ENCODE assay signal across 1 cellular context in the genomic region with DNA sequence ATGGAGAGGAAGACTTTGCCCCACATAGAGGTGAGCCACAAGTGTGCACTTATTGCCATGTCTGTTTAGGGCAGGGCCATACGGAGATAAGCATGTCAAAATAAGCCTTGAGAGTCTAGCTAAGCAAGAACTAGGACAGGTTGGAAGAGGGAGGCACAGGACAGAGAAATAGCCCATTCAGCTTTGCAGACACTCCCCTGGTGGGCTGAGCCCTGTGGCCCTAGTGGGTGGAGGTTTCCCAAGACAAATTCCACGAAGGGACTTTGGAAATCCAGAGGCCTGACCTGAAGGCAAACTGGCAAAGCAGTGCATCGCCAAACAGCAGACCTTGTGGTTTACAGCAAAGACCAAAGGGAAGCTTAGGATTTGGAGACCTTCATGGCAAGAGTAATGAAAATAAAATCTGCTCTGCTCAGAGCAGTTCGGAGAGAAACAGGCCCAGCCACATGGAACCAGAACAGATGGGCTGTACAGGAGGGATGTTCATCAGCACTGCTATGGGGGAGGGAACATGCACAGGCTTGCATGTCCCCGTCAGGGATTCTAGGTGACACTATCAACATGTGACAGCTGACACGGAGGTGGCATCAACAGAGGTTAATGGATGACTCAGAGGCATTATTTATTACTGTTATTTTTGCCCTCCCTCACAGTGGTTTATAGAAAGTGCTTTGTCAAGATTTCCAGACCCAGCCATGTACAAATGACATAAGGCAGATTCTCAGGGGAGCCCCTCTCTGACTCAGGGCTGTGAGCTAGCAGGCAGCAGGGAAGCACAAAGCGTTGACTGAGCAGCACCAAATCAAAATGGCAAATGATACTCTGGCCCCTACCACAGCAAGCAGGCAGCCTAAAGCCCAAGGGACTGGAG.
A peak's percentile ranks its signal among the peaks of the same experiment; 100 is the strongest.
TF ChIP-seq lines count a peak whose summit lies in the region.

No MANE protein-coding gene starts in this region.

TF ChIP-seq in K562, 482 proteins besides CTCF, POLR2A, EP300 and RAD21 (continued from another document and continues in another):
- TF ChIP-seq, protein P1, sequence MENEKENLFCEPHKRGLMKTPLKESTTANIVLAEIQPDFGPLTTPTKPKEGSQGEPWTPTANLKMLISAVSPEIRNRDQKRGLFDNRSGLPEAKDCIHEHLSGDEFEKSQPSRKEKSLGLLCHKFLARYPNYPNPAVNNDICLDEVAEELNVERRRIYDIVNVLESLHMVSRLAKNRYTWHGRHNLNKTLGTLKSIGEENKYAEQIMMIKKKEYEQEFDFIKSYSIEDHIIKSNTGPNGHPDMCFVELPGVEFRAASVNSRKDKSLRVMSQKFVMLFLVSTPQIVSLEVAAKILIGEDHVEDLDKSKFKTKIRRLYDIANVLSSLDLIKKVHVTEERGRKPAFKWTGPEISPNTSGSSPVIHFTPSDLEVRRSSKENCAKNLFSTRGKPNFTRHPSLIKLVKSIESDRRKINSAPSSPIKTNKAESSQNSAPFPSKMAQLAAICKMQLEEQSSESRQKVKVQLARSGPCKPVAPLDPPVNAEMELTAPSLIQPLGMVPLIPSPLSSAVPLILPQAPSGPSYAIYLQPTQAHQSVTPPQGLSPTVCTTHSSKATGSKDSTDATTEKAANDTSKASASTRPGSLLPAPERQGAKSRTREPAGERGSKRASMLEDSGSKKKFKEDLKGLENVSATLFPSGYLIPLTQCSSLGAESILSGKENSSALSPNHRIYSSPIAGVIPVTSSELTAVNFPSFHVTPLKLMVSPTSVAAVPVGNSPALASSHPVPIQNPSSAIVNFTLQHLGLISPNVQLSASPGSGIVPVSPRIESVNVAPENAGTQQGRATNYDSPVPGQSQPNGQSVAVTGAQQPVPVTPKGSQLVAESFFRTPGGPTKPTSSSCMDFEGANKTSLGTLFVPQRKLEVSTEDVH (IDR thresholded peaks at IDR 0.05; ENCODE audit: low read depth, partially characterized antibody), result no peak
- TF ChIP-seq PHTF2 (CRISPR knock-in tag; IDR thresholded peaks at IDR 0.05) (no peak), HEY1 (CRISPR knock-in tag; IDR thresholded peaks at IDR 0.05; ENCODE audit: borderline replicate concordance) (no peak), STAT5A (IDR thresholded peaks at IDR 0.05; ENCODE audit: borderline replicate concordance, low read length) (peak; percentile 54; the same call in 1 of the 2 replicates), NCOA2 (IDR thresholded peaks at IDR 0.05; ENCODE audit: partially characterized antibody in 2 of 2) (no peak), STAG1 (CRISPR knock-in tag; IDR thresholded peaks at IDR 0.05; ENCODE audit: borderline replicate concordance) (no peak), XRCC3 (IDR thresholded peaks at IDR 0.05) (no peak), ZNF586 (CRISPR knock-in tag; conservative IDR thresholded peaks at IDR 0.05) (no peak), RBM22 (IDR thresholded peaks at IDR 0.05; ENCODE audit: low read depth, low read length, poor library complexity, severe bottlenecking) (no peak), ZNF263 (CRISPR knock-in tag; IDR thresholded peaks at IDR 0.05; ENCODE audit: borderline replicate concordance) (no peak), KLF13 (tag; IDR thresholded peaks at IDR 0.05; ENCODE audit: borderline replicate concordance, low read depth) (no peak), ZNF124 (CRISPR knock-in tag; IDR thresholded peaks at IDR 0.05) (no peak), ZNF217 (CRISPR knock-in tag; IDR thresholded peaks at IDR 0.05) (no peak), FOXJ2 (tag; IDR thresholded peaks at IDR 0.05) (no peak), BCL6 (CRISPR knock-in tag; IDR thresholded peaks at IDR 0.05) (no peak), ZNF140 (CRISPR knock-in tag; IDR thresholded peaks at IDR 0.05) (no peak), SAP30 (IDR thresholded peaks at IDR 0.05; ENCODE audit: borderline replicate concordance, insufficient read depth, low read depth, low read length, poor library complexity, severe bottlenecking) (no peak), RFX7 (CRISPR knock-in tag; IDR thresholded peaks at IDR 0.05) (no peak), POLR3G (IDR thresholded peaks at IDR 0.05; ENCODE audit: extremely low read depth, insufficient read length, insufficient replicate concordance) (no peak), SMARCA4 (IDR thresholded peaks at IDR 0.05) (peak; percentile 79), POLR2B (IDR thresholded peaks at IDR 0.05; ENCODE audit: low read depth, partially characterized antibody) (no peak), MCM2 (IDR thresholded peaks at IDR 0.05; ENCODE audit: low read depth) (no peak), NCOR1 (IDR thresholded peaks at IDR 0.05) (peak; percentile 70), GABPA (tag; conservative IDR thresholded peaks at IDR 0.05; ENCODE audit: low read depth) (0 out of 2 replicates have a peak, but pooled peaks have one; percentile 21), RB1 (IDR thresholded peaks at IDR 0.05; ENCODE audit: low read depth) (no peak), NFATC3 (IDR thresholded peaks at IDR 0.05) (peak; percentile 52; the same call in 1 of the 2 replicates), BDP1 (IDR thresholded peaks at IDR 0.05; ENCODE audit: insufficient read depth, insufficient read length) (no peak), YBX1 (IDR thresholded peaks at IDR 0.05) (no peak), C11orf30 (IDR thresholded peaks at IDR 0.05; ENCODE audit: low read depth) (peak; percentile 66), ELF4 (CRISPR knock-in tag; IDR thresholded peaks at IDR 0.05) (0 out of 2 replicates have a peak, but pooled peaks have one; percentile 8), TAL1 (IDR thresholded peaks at IDR 0.05) (peak; percentile 59), CBX5 (IDR thresholded peaks at IDR 0.05; ENCODE audit: borderline replicate concordance, low read depth) (no peak), DPF2 (IDR thresholded peaks at IDR 0.05) (peak; percentile 83), TEAD2 (tag; IDR thresholded peaks at IDR 0.05) (no peak), HNRNPLL (IDR thresholded peaks at IDR 0.05; ENCODE audit: low read depth, low read length, poor library complexity, severe bottlenecking) (no peak)
- TF ChIP-seq, protein P2, sequence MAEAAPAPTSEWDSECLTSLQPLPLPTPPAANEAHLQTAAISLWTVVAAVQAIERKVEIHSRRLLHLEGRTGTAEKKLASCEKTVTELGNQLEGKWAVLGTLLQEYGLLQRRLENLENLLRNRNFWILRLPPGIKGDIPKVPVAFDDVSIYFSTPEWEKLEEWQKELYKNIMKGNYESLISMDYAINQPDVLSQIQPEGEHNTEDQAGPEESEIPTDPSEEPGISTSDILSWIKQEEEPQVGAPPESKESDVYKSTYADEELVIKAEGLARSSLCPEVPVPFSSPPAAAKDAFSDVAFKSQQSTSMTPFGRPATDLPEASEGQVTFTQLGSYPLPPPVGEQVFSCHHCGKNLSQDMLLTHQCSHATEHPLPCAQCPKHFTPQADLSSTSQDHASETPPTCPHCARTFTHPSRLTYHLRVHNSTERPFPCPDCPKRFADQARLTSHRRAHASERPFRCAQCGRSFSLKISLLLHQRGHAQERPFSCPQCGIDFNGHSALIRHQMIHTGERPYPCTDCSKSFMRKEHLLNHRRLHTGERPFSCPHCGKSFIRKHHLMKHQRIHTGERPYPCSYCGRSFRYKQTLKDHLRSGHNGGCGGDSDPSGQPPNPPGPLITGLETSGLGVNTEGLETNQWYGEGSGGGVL (CRISPR knock-in tag; IDR thresholded peaks at IDR 0.05), result no peak
- TF ChIP-seq, protein P3, sequence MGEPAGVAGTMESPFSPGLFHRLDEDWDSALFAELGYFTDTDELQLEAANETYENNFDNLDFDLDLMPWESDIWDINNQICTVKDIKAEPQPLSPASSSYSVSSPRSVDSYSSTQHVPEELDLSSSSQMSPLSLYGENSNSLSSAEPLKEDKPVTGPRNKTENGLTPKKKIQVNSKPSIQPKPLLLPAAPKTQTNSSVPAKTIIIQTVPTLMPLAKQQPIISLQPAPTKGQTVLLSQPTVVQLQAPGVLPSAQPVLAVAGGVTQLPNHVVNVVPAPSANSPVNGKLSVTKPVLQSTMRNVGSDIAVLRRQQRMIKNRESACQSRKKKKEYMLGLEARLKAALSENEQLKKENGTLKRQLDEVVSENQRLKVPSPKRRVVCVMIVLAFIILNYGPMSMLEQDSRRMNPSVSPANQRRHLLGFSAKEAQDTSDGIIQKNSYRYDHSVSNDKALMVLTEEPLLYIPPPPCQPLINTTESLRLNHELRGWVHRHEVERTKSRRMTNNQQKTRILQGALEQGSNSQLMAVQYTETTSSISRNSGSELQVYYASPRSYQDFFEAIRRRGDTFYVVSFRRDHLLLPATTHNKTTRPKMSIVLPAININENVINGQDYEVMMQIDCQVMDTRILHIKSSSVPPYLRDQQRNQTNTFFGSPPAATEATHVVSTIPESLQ (CRISPR knock-in tag; IDR thresholded peaks at IDR 0.05), result no peak
- TF ChIP-seq, protein P4, sequence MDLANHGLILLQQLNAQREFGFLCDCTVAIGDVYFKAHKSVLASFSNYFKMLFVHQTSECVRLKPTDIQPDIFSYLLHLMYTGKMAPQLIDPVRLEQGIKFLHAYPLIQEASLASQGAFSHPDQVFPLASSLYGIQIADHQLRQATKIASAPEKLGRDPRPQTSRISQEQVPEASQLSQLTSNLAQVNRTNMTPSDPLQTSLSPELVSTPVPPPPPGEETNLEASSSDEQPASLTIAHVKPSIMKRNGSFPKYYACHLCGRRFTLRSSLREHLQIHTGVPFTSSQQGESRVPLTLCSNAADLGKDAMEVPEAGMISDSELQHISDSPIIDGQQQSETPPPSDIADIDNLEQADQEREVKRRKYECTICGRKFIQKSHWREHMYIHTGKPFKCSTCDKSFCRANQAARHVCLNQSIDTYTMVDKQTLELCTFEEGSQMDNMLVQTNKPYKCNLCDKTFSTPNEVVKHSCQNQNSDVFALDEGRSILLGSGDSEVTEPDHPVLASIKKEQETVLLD (IDR thresholded peaks at IDR 0.05), result no peak
- TF ChIP-seq, protein P5, sequence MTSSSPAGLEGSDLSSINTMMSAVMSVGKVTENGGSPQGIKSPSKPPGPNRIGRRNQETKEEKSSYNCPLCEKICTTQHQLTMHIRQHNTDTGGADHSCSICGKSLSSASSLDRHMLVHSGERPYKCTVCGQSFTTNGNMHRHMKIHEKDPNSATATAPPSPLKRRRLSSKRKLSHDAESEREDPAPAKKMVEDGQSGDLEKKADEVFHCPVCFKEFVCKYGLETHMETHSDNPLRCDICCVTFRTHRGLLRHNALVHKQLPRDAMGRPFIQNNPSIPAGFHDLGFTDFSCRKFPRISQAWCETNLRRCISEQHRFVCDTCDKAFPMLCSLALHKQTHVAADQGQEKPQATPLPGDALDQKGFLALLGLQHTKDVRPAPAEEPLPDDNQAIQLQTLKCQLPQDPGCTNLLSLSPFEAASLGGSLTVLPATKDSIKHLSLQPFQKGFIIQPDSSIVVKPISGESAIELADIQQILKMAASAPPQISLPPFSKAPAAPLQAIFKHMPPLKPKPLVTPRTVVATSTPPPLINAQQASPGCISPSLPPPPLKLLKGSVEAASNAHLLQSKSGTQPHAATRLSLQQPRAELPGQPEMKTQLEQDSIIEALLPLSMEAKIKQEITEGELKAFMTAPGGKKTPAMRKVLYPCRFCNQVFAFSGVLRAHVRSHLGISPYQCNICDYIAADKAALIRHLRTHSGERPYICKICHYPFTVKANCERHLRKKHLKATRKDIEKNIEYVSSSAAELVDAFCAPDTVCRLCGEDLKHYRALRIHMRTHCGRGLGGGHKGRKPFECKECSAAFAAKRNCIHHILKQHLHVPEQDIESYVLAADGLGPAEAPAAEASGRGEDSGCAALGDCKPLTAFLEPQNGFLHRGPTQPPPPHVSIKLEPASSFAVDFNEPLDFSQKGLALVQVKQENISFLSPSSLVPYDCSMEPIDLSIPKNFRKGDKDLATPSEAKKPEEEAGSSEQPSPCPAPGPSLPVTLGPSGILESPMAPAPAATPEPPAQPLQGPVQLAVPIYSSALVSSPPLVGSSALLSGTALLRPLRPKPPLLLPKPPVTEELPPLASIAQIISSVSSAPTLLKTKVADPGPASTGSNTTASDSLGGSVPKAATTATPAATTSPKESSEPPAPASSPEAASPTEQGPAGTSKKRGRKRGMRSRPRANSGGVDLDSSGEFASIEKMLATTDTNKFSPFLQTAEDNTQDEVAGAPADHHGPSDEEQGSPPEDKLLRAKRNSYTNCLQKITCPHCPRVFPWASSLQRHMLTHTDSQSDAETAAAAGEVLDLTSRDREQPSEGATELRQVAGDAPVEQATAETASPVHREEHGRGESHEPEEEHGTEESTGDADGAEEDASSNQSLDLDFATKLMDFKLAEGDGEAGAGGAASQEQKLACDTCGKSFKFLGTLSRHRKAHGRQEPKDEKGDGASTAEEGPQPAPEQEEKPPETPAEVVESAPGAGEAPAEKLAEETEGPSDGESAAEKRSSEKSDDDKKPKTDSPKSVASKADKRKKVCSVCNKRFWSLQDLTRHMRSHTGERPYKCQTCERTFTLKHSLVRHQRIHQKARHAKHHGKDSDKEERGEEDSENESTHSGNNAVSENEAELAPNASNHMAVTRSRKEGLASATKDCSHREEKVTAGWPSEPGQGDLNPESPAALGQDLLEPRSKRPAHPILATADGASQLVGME (CRISPR knock-in tag; IDR thresholded peaks at IDR 0.05), result no peak
- TF ChIP-seq, protein P6, sequence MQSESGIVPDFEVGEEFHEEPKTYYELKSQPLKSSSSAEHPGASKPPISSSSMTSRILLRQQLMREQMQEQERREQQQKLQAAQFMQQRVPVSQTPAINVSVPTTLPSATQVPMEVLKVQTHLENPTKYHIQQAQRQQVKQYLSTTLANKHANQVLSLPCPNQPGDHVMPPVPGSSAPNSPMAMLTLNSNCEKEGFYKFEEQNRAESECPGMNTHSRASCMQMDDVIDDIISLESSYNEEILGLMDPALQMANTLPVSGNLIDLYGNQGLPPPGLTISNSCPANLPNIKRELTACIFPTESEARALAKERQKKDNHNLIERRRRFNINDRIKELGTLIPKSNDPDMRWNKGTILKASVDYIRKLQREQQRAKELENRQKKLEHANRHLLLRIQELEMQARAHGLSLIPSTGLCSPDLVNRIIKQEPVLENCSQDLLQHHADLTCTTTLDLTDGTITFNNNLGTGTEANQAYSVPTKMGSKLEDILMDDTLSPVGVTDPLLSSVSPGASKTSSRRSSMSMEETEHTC (IDR thresholded peaks at IDR 0.05), result no peak
- TF ChIP-seq, protein P7, sequence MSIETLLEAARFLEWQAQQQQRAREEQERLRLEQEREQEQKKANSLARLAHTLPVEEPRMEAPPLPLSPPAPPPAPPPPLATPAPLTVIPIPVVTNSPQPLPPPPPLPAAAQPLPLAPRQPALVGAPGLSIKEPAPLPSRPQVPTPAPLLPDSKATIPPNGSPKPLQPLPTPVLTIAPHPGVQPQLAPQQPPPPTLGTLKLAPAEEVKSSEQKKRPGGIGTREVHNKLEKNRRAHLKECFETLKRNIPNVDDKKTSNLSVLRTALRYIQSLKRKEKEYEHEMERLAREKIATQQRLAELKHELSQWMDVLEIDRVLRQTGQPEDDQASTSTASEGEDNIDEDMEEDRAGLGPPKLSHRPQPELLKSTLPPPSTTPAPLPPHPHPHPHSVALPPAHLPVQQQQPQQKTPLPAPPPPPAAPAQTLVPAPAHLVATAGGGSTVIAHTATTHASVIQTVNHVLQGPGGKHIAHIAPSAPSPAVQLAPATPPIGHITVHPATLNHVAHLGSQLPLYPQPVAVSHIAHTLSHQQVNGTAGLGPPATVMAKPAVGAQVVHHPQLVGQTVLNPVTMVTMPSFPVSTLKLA (conservative IDR thresholded peaks at IDR 0.05), result peak in 1 of 2 experiments; percentile 63; a peak in 3 of 4 replicates
- TF ChIP-seq, protein P8, sequence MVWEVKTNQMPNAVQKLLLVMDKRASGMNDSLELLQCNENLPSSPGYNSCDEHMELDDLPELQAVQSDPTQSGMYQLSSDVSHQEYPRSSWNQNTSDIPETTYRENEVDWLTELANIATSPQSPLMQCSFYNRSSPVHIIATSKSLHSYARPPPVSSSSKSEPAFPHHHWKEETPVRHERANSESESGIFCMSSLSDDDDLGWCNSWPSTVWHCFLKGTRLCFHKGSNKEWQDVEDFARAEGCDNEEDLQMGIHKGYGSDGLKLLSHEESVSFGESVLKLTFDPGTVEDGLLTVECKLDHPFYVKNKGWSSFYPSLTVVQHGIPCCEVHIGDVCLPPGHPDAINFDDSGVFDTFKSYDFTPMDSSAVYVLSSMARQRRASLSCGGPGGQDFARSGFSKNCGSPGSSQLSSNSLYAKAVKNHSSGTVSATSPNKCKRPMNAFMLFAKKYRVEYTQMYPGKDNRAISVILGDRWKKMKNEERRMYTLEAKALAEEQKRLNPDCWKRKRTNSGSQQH (CRISPR knock-in tag; IDR thresholded peaks at IDR 0.05), result no peak
